In the genomic region with DNA sequence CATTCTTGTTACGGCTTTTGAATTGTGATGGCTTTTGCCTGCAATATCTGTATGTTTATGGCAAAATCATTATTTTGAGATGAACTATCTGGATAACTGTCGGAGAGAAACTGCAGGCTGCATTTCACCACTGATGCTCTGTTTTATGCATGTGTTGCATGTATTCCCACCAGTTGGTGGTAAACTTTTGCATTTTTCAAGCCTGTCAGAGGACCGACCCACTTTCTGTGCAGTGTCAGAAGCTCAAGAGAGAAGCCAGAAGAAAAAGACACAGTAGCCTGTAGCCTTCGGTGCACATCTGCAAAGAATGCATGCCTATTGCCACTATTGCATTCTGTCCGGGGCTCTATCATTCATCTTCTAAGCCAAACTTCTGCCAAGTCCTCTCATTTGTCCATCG, we compare ENCODE assay signal across 8 cellular contexts. TPM values are rescaled to one million over a fixed set of nuclear protein-coding genes. Genes with fewer than 3 reads are reported as not detected.
"Had no signal": no experiment of that assay in that cellular context is flagged by ENCODE, and none has a peak within 500 bp of the region (broad histone marks: within the 10 kb centered on the region; RNA-seq: fewer than 3 reads in every experiment).

No MANE protein-coding gene starts in this region.

- H3K36me3 ChIP-seq: HAP-1 had no signal

- ATAC-seq: HCT116, K562 had no signal

- DNase-seq: GOT3, IMR-90, KG1 had no signal

- H3K4me3 ChIP-seq: HAP-1, K562 had no signal

- H3K9me3 ChIP-seq: HAP-1 had no signal

RNA-seq across cellular contexts. Expression of gene OLIG1, which starts 41.6 kb away (rescaled TPM):
- total RNA-seq: H4, HT-29, IMR-90, K562 had no signal
- polyA plus RNA-seq: IMR-90, K562 had no signal
